In genomic region chr7:132759482-132760240, GRCh38 we compare ENCODE assay signal across 1 cellular context.
TF ChIP-seq lines count a peak whose summit lies in the region.

No MANE protein-coding gene starts in this region.

TF ChIP-seq in K562, 482 proteins besides CTCF, POLR2A, EP300 and RAD21 (continued from another document):
- TF ChIP-seq IRF2 (CRISPR knock-in tag; IDR thresholded peaks at IDR 0.05) (no peak), NCOR1 (IDR thresholded peaks at IDR 0.05) (no peak), MAFF (IDR thresholded peaks at IDR 0.05; ENCODE audit: low read length) (no peak), ZNF318 (IDR thresholded peaks at IDR 0.05; ENCODE audit: borderline replicate concordance in 1 of 2, low read depth in 1 of 2) (no peak)
